ENCODE assay signal across 23 cellular contexts in the genomic region with DNA sequence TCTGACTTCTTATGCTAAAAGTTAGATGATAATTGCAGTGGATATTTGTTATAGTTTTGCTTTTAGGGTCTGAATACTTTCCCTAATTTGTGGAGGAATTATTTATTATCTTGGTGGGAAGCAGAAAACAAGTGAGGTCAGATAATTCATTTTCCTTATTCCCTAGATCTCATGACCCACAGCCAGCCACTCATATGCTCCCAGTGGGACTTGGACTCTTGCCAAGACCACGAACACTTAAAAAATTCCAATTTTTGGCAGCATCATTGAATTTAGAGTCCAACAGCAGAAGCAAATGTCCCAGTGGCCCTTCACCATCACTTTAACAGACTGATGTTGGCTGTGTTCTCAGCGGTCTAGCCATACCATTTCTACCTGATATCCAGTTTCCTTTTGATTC.
DNase-seq lines count a peak whose midpoint lies in the region; ATAC-seq and TF ChIP-seq lines count a peak whose summit lies in the region.
"Had no signal": no experiment of that assay in that cellular context is flagged by ENCODE, and none has a peak within 500 bp of the region (broad histone marks: within the 10 kb centered on the region; RNA-seq: fewer than 3 reads in every experiment).

No MANE protein-coding gene starts in this region.

- H3K79me1 ChIP-seq in trophoblast cell (ENCODE audit: low read length): no peaks in the 10 kb centered on the region

- H2BK120ac ChIP-seq in trophoblast cell (ENCODE audit: insufficient read depth, low read length, poor library complexity): no peak overlapping the region

- H2AFZ ChIP-seq in trophoblast cell (ENCODE audit: insufficient read depth, low read length, poor library complexity): no peak overlapping the region
- H2AFZ ChIP-seq: parathyroid adenoma had no signal

- H3K4me1 Mint-ChIP-seq in HFFc6 (ENCODE audit: low read depth): peaks cover 27% of the 10 kb centered on the region
- no peaks in the 10 kb centered on the region for H3K4me1 Mint-ChIP-seq in stimulated activated naive CD8-positive, alpha-beta T cell treated with anti-CD3 and anti-CD28 coated beads, Interleukin-15, amount 100 ng/mL, for 72 hours
- H3K4me1 Mint-ChIP-seq: CD4-positive, alpha-beta memory T cell; naive thymus-derived CD8-positive, alpha-beta T cell had no signal

- H3K4me3 ChIP-seq in fibroblast of the aortic adventitia (ENCODE audit: low read depth, low read length) (no peak overlapping the region), trophoblast cell (ENCODE audit: low read depth, low read length) (no peak overlapping the region)
- H3K4me3 ChIP-seq: tibial nerve had no signal

- no peaks in the 10 kb centered on the region for H3K9me3 Mint-ChIP-seq in HFFc6
- H3K9me3 Mint-ChIP-seq in stimulated activated naive CD8-positive, alpha-beta T cell treated with anti-CD3 and anti-CD28 coated beads, Interleukin-15, amount 100 ng/mL, for 72 hours: no peaks in the 10 kb centered on the region
- H3K9me3 Mint-ChIP-seq: activated naive CD4-positive, alpha-beta T cell treated with anti-CD3 and anti-CD28 coated beads for 36 hours; T-helper 1 cell treated with Interleukin-12 subunit alpha and Interleukin-12 subunit beta and Interleukin-4 antibody, amounts not matched to agents 30 μg/mL and 1 μg/mL, for 36 hours had no signal

- no peaks in the 10 kb centered on the region for H3K79me2 ChIP-seq in trophoblast cell (ENCODE audit: control insufficient read depth, insufficient read depth, low read length, poor library complexity)
- H3K79me2 ChIP-seq: parathyroid adenoma had no signal

- no peak for TF ChIP-seq CTCF in HFFc6 (IDR thresholded peaks at IDR 0.05)
- TF ChIP-seq CTCF in fibroblast of the aortic adventitia (IDR thresholded peaks at IDR 0.05; ENCODE audit: insufficient read depth, low read length): no peak

- H3K14ac ChIP-seq in trophoblast cell (ENCODE audit: low read length): no peak overlapping the region

- H3K18ac ChIP-seq in trophoblast cell (ENCODE audit: low read length): no peak overlapping the region

- no peak overlapping the region for H3K4ac ChIP-seq in trophoblast cell (ENCODE audit: low read depth, low read length)

- H3K23ac ChIP-seq in trophoblast cell (ENCODE audit: low read length): no peak overlapping the region

- in situ Hi-C loops in SK-MEL-5 (cut with HindIII; ENCODE audit: low pct_unique_long_range_greater_than_20kb, low sequenced_read_pairs): no loop called here

- no peaks in the 10 kb centered on the region for H3K27me3 ChIP-seq in trophoblast cell (ENCODE audit: insufficient read depth, low read length)
- H3K27me3 ChIP-seq: tibial nerve had no signal

- no peak overlapping the region for H2BK5ac ChIP-seq in trophoblast cell (ENCODE audit: low read depth, low read length, poor library complexity)

- DNase-seq in EH (ENCODE audit: low read depth) (peak; percentile 69), HFFc6 (no peak), SK-MEL-5 (ENCODE audit: low read depth, low spot score) (peak; percentile 79), fibroblast of the aortic adventitia (ENCODE audit: low read depth) (peak; percentile 69), trophoblast cell (no peak)
- no peak for DNase-seq in activated CD4-positive, alpha-beta T cell treated with anti-CD3 and anti-CD28 coated beads, Interleukin-2, amount 50 U/mL, for 48 hours
- no peak for DNase-seq in stimulated activated naive CD8-positive, alpha-beta T cell treated with anti-CD3 and anti-CD28 coated beads, Interleukin-15, amount 100 ng/mL, for 72 hours
- DNase-seq: activated CD4-positive, alpha-beta T cell treated with anti-CD3 and anti-CD28 coated beads, Interleukin-2, amount 50 U/mL, for 4 hours; activated naive CD4-positive, alpha-beta T cell treated with anti-CD3 and anti-CD28 coated beads for 36 hours; CD4-positive, alpha-beta memory T cell; DND-41; hippocampal formation; kidney; naive thymus-derived CD8-positive, alpha-beta T cell; NCI-H187; NCI-H510A; stimulated activated CD4-positive, alpha-beta T cell treated with anti-CD3 and anti-CD28 coated beads, Interleukin-2, amount 100 ng/mL, for 24 hours; stimulated activated naive CD8-positive, alpha-beta T cell treated with anti-CD3 and anti-CD28 coated beads, Interleukin-15, Interleukin-2, amounts not matched to agents 100 U/mL and 50 U/mL, for 24 hours had no signal

- H3K27me3 Mint-ChIP-seq in HFFc6 (ENCODE audit: insufficient read depth): no peaks in the 10 kb centered on the region
- H3K27me3 Mint-ChIP-seq in stimulated activated naive CD8-positive, alpha-beta T cell treated with anti-CD3 and anti-CD28 coated beads, Interleukin-15, amount 100 ng/mL, for 72 hours: peaks cover 9% of the 10 kb centered on the region

- no peak overlapping the region for H3K4me2 ChIP-seq in trophoblast cell (ENCODE audit: low read length)

- no peak overlapping the region for H3K27ac ChIP-seq in trophoblast cell (ENCODE audit: low read depth, low read length)
- H3K27ac ChIP-seq: parathyroid adenoma, tibial nerve, VCaP had no signal

- H3K9me3 ChIP-seq in trophoblast cell (ENCODE audit: insufficient read depth, low read depth, low read length): no peaks in the 10 kb centered on the region
- H3K9me3 ChIP-seq: tibial nerve had no signal

- no peak overlapping the region for H4K8ac ChIP-seq in trophoblast cell (ENCODE audit: low read depth, low read length)

- H3K36me3 Mint-ChIP-seq in HFFc6 (ENCODE audit: low read depth): no peaks in the 10 kb centered on the region
- H3K36me3 Mint-ChIP-seq: CD4-positive, alpha-beta memory T cell had no signal

- H3K36me3 ChIP-seq in trophoblast cell (ENCODE audit: control insufficient read depth in 1 of 2, insufficient read depth in 2 of 2, low read length in 2 of 2): no peaks in the 10 kb centered on the region
- H3K36me3 ChIP-seq: tibial nerve had no signal

- no peaks in the 10 kb centered on the region for H3K4me1 ChIP-seq in trophoblast cell (ENCODE audit: control insufficient read depth in 1 of 2, insufficient read depth in 2 of 2, low read length in 2 of 2)
- H3K4me1 ChIP-seq: parathyroid adenoma, tibial nerve had no signal

- no CpG with 5 or more reads among the region's 2 CpGs for WGBS in trophoblast cell (ENCODE audit: extremely low coverage, insufficient coverage, insufficient read length)

- H4K91ac ChIP-seq in trophoblast cell (ENCODE audit: low read depth, low read length): no peak overlapping the region

- H2BK12ac ChIP-seq in trophoblast cell (ENCODE audit: low read length): no peak overlapping the region

- H4K12ac ChIP-seq in trophoblast cell (ENCODE audit: low read depth, low read length): no peak overlapping the region

- ATAC-seq in stimulated activated naive CD8-positive, alpha-beta T cell treated with anti-CD3 and anti-CD28 coated beads, Interleukin-15, amount 100 ng/mL, for 72 hours: no peak
- no peak for ATAC-seq in GM18502 (IDR thresholded peaks at IDR 0.05; ENCODE audit: poor library complexity, unreplicated experiment)
- ATAC-seq: naive thymus-derived CD8-positive, alpha-beta T cell; stimulated activated naive CD8-positive, alpha-beta T cell treated with anti-CD3 and anti-CD28 coated beads, Interleukin-15, Interleukin-2, amounts not matched to agents 100 U/mL and 50 U/mL, for 24 hours had no signal

- no peak overlapping the region for H3K9ac ChIP-seq in trophoblast cell (ENCODE audit: low read length)
- H3K9ac ChIP-seq: parathyroid adenoma had no signal

- no peak overlapping the region for H3K27ac Mint-ChIP-seq in HFFc6
- no peak overlapping the region for H3K27ac Mint-ChIP-seq in stimulated activated naive CD8-positive, alpha-beta T cell treated with anti-CD3 and anti-CD28 coated beads, Interleukin-15, amount 100 ng/mL, for 72 hours
- H3K27ac Mint-ChIP-seq: activated naive CD4-positive, alpha-beta T cell treated with anti-CD3 and anti-CD28 coated beads for 36 hours; CD4-positive, alpha-beta memory T cell; naive thymus-derived CD8-positive, alpha-beta T cell; T-helper 1 cell treated with Interleukin-12 subunit alpha and Interleukin-12 subunit beta and Interleukin-4 antibody, amounts not matched to agents 30 μg/mL and 1 μg/mL, for 36 hours had no signal

- no peak overlapping the region for H2AK5ac ChIP-seq in trophoblast cell (ENCODE audit: low read length)

- H3K4me3 Mint-ChIP-seq in HFFc6: 0 out of 2 replicates have a peak overlapping the region, but pooled peaks have one; percentile 8
- H3K4me3 Mint-ChIP-seq in stimulated activated naive CD8-positive, alpha-beta T cell treated with anti-CD3 and anti-CD28 coated beads, Interleukin-15, amount 100 ng/mL, for 72 hours: no peak overlapping the region
- H3K4me3 Mint-ChIP-seq: activated naive CD4-positive, alpha-beta T cell treated with anti-CD3 and anti-CD28 coated beads for 36 hours; CD4-positive, alpha-beta memory T cell; naive thymus-derived CD8-positive, alpha-beta T cell; T-helper 1 cell treated with Interleukin-12 subunit alpha and Interleukin-12 subunit beta and Interleukin-4 antibody, amounts not matched to agents 30 μg/mL and 1 μg/mL, for 36 hours had no signal

Comparison
In these comparisons a context has a peak if more than half of its experiments do, and no peak if none do; other contexts are left out.
1. DNase-seq: peak in EH (single experiment), SK-MEL-5 (single experiment) and fibroblast of the aortic adventitia (single experiment); none in HFFc6 (single experiment), activated CD4-positive, alpha-beta T cell treated with anti-CD3 and anti-CD28 coated beads, Interleukin-2, amount 50 U/mL, for 48 hours (0 of 2), trophoblast cell (0 of 2) and stimulated activated naive CD8-positive, alpha-beta T cell treated with anti-CD3 and anti-CD28 coated beads, Interleukin-15, amount 100 ng/mL, for 72 hours (0 of 2).